Comparison of ENCODE assay signal across 8 cellular contexts in genomic region chr20:62824476-62825287, GRCh38. TPM values are rescaled to one million over a fixed set of nuclear protein-coding genes. Genes with fewer than 3 reads are reported as not detected.
DNase-seq lines count a peak whose midpoint lies in the region; ATAC-seq and TF ChIP-seq lines count a peak whose summit lies in the region.

No MANE protein-coding gene starts in this region.

- peaks cover 11% of the 10 kb centered on the region for H3K4me1 Mint-ChIP-seq in neural crest cell

- H3K4me3 Mint-ChIP-seq in neural crest cell = no peak overlapping the region

- H3K36me3 ChIP-seq in BJ (ENCODE audit: control insufficient read depth, insufficient read depth, low read length) = no peaks in the 10 kb centered on the region
- H3K36me3 ChIP-seq in HEK293 (ENCODE audit: control insufficient read depth in 2 of 2, insufficient read depth in 1 of 2, low read length in 2 of 2) = no peaks in the 10 kb centered on the region
- no peaks in the 10 kb centered on the region for H3K36me3 ChIP-seq in SJCRH30

- no peaks in the 10 kb centered on the region for H3K36me3 Mint-ChIP-seq in neural crest cell (ENCODE audit: low read depth)

- no peak for TF ChIP-seq CTCF in BJ (IDR thresholded peaks at IDR 0.05; ENCODE audit: insufficient read depth, low read depth, low read length)
- no peak for TF ChIP-seq CTCF in HEK293 (tag by site-specific recombination; IDR thresholded peaks at IDR 0.05)
- TF ChIP-seq CTCF in neural crest cell (conservative IDR thresholded peaks at IDR 0.05) = no peak

- DNase-seq in BJ (ENCODE audit: low read depth) = no peak
- peak; percentile 88 to 89 for DNase-seq in SJCRH30
- DNase-seq in dermis blood vessel endothelial cell = peak; percentile 34
- DNase-seq in neural crest cell (ENCODE audit: low read depth, low spot score) = peak; percentile 46
- no peak for DNase-seq in superior temporal gyrus (ENCODE audit: extremely low spot score)

- H3K27ac ChIP-seq in HEK293 (ENCODE audit: extremely low read depth, low read depth, low read length) (no peak overlapping the region), SJCRH30 (no peak overlapping the region)

- POLR2A ChIA-PET in BJ (lab: Charles Lee) = no interaction called here
- POLR2A ChIA-PET in HEK293 (lab: Yijun Ruan, JAX) = interaction anchor here (0.6 to 1.3 kb wide), 5 partner anchors 10 to 1027 kb away, joined by 3 to 6 read pairs (median 4); no protein-coding TSS in a partner anchor

- H3K4me3 ChIP-seq in BJ (ENCODE audit: low read depth, low read length) = peak overlapping the region; percentile 16
- no peak overlapping the region; the same call in 1 of the 2 replicates for H3K4me3 ChIP-seq in HEK293 (ENCODE audit: low read depth, low read length)
- no peak overlapping the region for H3K4me3 ChIP-seq in SJCRH30

- CTCF ChIA-PET in BJ (lab: Yijun Ruan, JAX) = interaction anchor here (1.3 to 1.6 kb wide), 2 partner anchors 9 to 34 kb away, joined by 5 to 7 read pairs; no protein-coding TSS in a partner anchor
- CTCF ChIA-PET in HEK293 (lab: Yijun Ruan, JAX) = interaction anchor here (0.6 to 1.3 kb wide), 5 partner anchors 9 to 184 kb away, joined by 3 to 4 read pairs (median 3); no protein-coding TSS in a partner anchor

- no peaks in the 10 kb centered on the region for H3K9me3 ChIP-seq in HEK293 (ENCODE audit: control insufficient read depth, insufficient read depth, low read depth, low read length)
- H3K9me3 ChIP-seq in SJCRH30 (replicated peaks) = no peaks in the 10 kb centered on the region

- no peaks in the 10 kb centered on the region for H3K27me3 Mint-ChIP-seq in neural crest cell (ENCODE audit: low read depth)

- H3K27me3 ChIP-seq in BJ (ENCODE audit: control insufficient read depth, insufficient read depth, low read length) = no peaks in the 10 kb centered on the region
- H3K27me3 ChIP-seq in SJCRH30 = peaks cover 52% of the 10 kb centered on the region

- H3K9me3 Mint-ChIP-seq in neural crest cell = no peaks in the 10 kb centered on the region

- no peak for ATAC-seq in GM21576 (IDR thresholded peaks at IDR 0.05; ENCODE audit: unreplicated experiment)
- ATAC-seq in GM18870 (IDR thresholded peaks at IDR 0.05; ENCODE audit: unreplicated experiment) = no peak

- no peak overlapping the region for H3K27ac Mint-ChIP-seq in neural crest cell (ENCODE audit: unreplicated experiment)

- no peaks in the 10 kb centered on the region; the same call in 1 of the 2 replicates for H3K4me1 ChIP-seq in HEK293 (ENCODE audit: control insufficient read depth, insufficient read depth, low read length)
- peaks cover 13% of the 10 kb centered on the region for H3K4me1 ChIP-seq in SJCRH30

TF ChIP-seq in HEK293, 187 proteins besides CTCF, POLR2A, EP300 and RAD21 (continues in another document):
- TF ChIP-seq ZNF530 (tag by site-specific recombination; IDR thresholded peaks at IDR 0.05; ENCODE audit: low read depth) (no peak), ZNF449 (tag by site-specific recombination; IDR thresholded peaks at IDR 0.05) (no peak), ZNF140 (tag by site-specific recombination; IDR thresholded peaks at IDR 0.05) (no peak), GLIS1 (tag by site-specific recombination; IDR thresholded peaks at IDR 0.05) (peak; percentile 1), ZNF513 (tag by site-specific recombination; IDR thresholded peaks at IDR 0.05) (no peak), ZFP41 (tag by site-specific recombination; IDR thresholded peaks at IDR 0.05; ENCODE audit: borderline replicate concordance) (no peak), ZNF518A (tag by site-specific recombination; conservative IDR thresholded peaks at IDR 0.05; ENCODE audit: low read depth) (no peak), ZNF341 (tag by site-specific recombination; IDR thresholded peaks at IDR 0.05; ENCODE audit: low read depth) (no peak), ZEB2 (tag by site-specific recombination; IDR thresholded peaks at IDR 0.05) (no peak), ZNF747 (tag by site-specific recombination; IDR thresholded peaks at IDR 0.05) (no peak), ZNF354C (tag by site-specific recombination; IDR thresholded peaks at IDR 0.05; ENCODE audit: borderline replicate concordance, low read depth) (no peak), ZNF596 (tag by site-specific recombination; IDR thresholded peaks at IDR 0.05) (no peak), ZNF76 (tag by site-specific recombination; IDR thresholded peaks at IDR 0.05; ENCODE audit: borderline replicate concordance, low read depth) (no peak), ZNF501 (tag by site-specific recombination; IDR thresholded peaks at IDR 0.05) (no peak), HOXC10 (CRISPR knock-in tag; IDR thresholded peaks at IDR 0.05) (no peak), ZNF777 (tag by site-specific recombination; IDR thresholded peaks at IDR 0.05; ENCODE audit: borderline replicate concordance) (no peak)

RNA-seq across cellular contexts. Expression of gene COL9A3, which starts 7.8 kb away (rescaled TPM):
- polyA plus RNA-seq in BJ (2011; rRNA removed) = 0.21 and 0.34 TPM in 2 replicates
- polyA minus RNA-seq in BJ (2011; rRNA and poly(A)+ RNA removed) = not detected in 2 replicates
- total RNA-seq in SJCRH30 (2014; rRNA removed; shearing (Covaris generic)) = 2.0 and 2.1 TPM in 2 replicates
- total RNA-seq in dermis blood vessel endothelial cell = 1.3 and 1.9 TPM in 2 replicates
- 3.8 and 4.6 TPM in 2 replicates for total RNA-seq in neural crest cell

RNA-seq across cellular contexts. Expression of gene OGFR, which starts 20.0 kb away (rescaled TPM):
- 25.6 and 34.2 TPM in 2 replicates for polyA plus RNA-seq in BJ (2011; rRNA removed)
- polyA minus RNA-seq in BJ (2011; rRNA and poly(A)+ RNA removed) = 18.9 and 26.4 TPM in 2 replicates
- 46.6 and 49.0 TPM in 2 replicates for total RNA-seq in SJCRH30 (2014; rRNA removed; shearing (Covaris generic))
- total RNA-seq in dermis blood vessel endothelial cell (48.8 and 58.4 TPM in 2 replicates), neural crest cell (36.7 and 38.5 TPM in 2 replicates)

RNA-seq across cellular contexts. Expression of gene MRGBP, which starts 28.4 kb away (rescaled TPM):
- 13.5 and 15.3 TPM in 2 replicates for polyA plus RNA-seq in BJ (2011; rRNA removed)
- polyA minus RNA-seq in BJ (2011; rRNA and poly(A)+ RNA removed) = 8.6 and 10.5 TPM in 2 replicates
- 52.5 and 57.4 TPM in 2 replicates for total RNA-seq in SJCRH30 (2014; rRNA removed; shearing (Covaris generic))
- total RNA-seq in dermis blood vessel endothelial cell = 18.5 and 19.5 TPM in 2 replicates
- total RNA-seq in neural crest cell = 19.4 and 22.2 TPM in 2 replicates

RNA-seq across cellular contexts. Expression of gene TCFL5, which starts 36.9 kb away (rescaled TPM):
- polyA plus RNA-seq in BJ (2011; rRNA removed) = 8.5 and 12.2 TPM in 2 replicates
- polyA minus RNA-seq in BJ (2011; rRNA and poly(A)+ RNA removed) = 3.6 and 4.3 TPM in 2 replicates
- 19.9 and 21.2 TPM in 2 replicates for total RNA-seq in SJCRH30 (2014; rRNA removed; shearing (Covaris generic))
- 14.1 and 14.8 TPM in 2 replicates for total RNA-seq in dermis blood vessel endothelial cell
- 17.5 and 17.6 TPM in 2 replicates for total RNA-seq in neural crest cell

Comparison
In these comparisons a context has a peak if more than half of its experiments do, and no peak if none do; other contexts are left out.
1. DNase-seq: peak in SJCRH30 (2 of 2), dermis blood vessel endothelial cell (single experiment) and neural crest cell (single experiment); none in BJ (single experiment) and superior temporal gyrus (single experiment).